1 cellular context compared by ENCODE assay signal in the genomic region with DNA sequence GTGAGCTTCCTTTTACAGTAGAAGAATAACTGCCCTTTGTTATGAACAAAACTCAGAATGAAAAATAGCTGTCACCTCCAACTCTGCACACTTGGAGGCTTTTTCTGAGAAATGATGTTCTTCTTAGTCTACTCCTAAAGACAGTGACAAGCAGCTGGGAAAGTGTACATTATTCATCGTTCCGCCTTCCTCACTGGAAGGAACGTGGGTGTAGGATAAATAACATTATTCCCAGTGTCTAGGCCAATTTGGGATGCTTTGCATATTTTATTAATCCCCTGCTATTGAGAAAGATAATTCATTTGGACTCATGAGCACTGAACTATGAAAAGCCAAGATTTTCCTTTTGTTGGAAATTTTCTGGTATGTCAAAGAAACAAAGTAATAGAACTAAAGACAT.
TF ChIP-seq lines count a peak whose summit lies in the region.

No MANE protein-coding gene starts in this region.

TF ChIP-seq in GM23338, 12 proteins besides CTCF, POLR2A, EP300 and RAD21 (continued from another document):
- TF ChIP-seq, protein P1, sequence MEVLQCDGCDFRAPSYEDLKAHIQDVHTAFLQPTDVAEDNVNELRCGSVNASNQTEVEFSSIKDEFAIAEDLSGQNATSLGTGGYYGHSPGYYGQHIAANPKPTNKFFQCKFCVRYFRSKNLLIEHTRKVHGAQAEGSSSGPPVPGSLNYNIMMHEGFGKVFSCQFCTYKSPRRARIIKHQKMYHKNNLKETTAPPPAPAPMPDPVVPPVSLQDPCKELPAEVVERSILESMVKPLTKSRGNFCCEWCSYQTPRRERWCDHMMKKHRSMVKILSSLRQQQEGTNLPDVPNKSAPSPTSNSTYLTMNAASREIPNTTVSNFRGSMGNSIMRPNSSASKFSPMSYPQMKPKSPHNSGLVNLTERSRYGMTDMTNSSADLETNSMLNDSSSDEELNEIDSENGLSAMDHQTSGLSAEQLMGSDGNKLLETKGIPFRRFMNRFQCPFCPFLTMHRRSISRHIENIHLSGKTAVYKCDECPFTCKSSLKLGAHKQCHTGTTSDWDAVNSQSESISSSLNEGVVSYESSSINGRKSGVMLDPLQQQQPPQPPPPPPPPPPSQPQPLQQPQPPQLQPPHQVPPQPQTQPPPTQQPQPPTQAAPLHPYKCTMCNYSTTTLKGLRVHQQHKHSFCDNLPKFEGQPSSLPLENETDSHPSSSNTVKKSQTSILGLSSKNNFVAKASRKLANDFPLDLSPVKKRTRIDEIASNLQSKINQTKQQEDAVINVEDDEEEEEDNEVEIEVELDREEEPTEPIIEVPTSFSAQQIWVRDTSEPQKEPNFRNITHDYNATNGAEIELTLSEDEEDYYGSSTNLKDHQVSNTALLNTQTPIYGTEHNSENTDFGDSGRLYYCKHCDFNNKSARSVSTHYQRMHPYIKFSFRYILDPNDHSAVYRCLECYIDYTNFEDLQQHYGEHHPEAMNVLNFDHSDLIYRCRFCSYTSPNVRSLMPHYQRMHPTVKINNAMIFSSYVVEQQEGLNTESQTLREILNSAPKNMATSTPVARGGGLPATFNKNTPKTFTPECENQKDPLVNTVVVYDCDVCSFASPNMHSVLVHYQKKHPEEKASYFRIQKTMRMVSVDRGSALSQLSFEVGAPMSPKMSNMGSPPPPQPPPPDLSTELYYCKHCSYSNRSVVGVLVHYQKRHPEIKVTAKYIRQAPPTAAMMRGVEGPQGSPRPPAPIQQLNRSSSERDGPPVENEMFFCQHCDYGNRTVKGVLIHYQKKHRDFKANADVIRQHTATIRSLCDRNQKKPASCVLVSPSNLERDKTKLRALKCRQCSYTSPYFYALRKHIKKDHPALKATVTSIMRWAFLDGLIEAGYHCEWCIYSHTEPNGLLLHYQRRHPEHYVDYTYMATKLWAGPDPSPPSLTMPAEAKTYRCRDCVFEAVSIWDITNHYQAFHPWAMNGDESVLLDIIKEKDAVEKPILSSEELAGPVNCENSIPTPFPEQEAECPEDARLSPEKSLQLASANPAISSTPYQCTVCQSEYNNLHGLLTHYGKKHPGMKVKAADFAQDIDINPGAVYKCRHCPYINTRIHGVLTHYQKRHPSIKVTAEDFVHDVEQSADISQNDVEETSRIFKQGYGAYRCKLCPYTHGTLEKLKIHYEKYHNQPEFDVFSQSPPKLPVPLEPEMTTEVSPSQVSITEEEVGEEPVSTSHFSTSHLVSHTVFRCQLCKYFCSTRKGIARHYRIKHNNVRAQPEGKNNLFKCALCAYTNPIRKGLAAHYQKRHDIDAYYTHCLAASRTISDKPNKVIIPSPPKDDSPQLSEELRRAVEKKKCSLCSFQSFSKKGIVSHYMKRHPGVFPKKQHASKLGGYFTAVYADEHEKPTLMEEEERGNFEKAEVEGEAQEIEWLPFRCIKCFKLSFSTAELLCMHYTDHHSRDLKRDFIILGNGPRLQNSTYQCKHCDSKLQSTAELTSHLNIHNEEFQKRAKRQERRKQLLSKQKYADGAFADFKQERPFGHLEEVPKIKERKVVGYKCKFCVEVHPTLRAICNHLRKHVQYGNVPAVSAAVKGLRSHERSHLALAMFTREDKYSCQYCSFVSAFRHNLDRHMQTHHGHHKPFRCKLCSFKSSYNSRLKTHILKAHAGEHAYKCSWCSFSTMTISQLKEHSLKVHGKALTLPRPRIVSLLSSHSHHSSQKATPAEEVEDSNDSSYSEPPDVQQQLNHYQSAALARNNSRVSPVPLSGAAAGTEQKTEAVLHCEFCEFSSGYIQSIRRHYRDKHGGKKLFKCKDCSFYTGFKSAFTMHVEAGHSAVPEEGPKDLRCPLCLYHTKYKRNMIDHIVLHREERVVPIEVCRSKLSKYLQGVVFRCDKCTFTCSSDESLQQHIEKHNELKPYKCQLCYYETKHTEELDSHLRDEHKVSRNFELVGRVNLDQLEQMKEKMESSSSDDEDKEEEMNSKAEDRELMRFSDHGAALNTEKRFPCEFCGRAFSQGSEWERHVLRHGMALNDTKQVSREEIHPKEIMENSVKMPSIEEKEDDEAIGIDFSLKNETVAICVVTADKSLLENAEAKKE (CRISPR knock-in tag; IDR thresholded peaks at IDR 0.05) = no peak
- no peak for TF ChIP-seq CREB1 (CRISPR knock-in tag; IDR thresholded peaks at IDR 0.05; ENCODE audit: low read depth)
- TF ChIP-seq ZNF331 (CRISPR knock-in tag; IDR thresholded peaks at IDR 0.05; ENCODE audit: low read depth) = no peak
- no peak for TF ChIP-seq STAT1 (IDR thresholded peaks at IDR 0.05; ENCODE audit: unreplicated experiment)
- TF ChIP-seq ZNF114 (CRISPR knock-in tag; IDR thresholded peaks at IDR 0.05) = no peak
- TF ChIP-seq, protein P2, sequence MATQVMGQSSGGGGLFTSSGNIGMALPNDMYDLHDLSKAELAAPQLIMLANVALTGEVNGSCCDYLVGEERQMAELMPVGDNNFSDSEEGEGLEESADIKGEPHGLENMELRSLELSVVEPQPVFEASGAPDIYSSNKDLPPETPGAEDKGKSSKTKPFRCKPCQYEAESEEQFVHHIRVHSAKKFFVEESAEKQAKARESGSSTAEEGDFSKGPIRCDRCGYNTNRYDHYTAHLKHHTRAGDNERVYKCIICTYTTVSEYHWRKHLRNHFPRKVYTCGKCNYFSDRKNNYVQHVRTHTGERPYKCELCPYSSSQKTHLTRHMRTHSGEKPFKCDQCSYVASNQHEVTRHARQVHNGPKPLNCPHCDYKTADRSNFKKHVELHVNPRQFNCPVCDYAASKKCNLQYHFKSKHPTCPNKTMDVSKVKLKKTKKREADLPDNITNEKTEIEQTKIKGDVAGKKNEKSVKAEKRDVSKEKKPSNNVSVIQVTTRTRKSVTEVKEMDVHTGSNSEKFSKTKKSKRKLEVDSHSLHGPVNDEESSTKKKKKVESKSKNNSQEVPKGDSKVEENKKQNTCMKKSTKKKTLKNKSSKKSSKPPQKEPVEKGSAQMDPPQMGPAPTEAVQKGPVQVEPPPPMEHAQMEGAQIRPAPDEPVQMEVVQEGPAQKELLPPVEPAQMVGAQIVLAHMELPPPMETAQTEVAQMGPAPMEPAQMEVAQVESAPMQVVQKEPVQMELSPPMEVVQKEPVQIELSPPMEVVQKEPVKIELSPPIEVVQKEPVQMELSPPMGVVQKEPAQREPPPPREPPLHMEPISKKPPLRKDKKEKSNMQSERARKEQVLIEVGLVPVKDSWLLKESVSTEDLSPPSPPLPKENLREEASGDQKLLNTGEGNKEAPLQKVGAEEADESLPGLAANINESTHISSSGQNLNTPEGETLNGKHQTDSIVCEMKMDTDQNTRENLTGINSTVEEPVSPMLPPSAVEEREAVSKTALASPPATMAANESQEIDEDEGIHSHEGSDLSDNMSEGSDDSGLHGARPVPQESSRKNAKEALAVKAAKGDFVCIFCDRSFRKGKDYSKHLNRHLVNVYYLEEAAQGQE (IDR thresholded peaks at IDR 0.05; ENCODE audit: unreplicated experiment) = no peak
- no peak for TF ChIP-seq POLR2AphosphoS5 (IDR thresholded peaks at IDR 0.05; ENCODE audit: low read depth)
- TF ChIP-seq JUNB (IDR thresholded peaks at IDR 0.05; ENCODE audit: unreplicated experiment) = no peak
TF ChIP-seq in GM23338: peak in this region for 0.
